Comparison of ENCODE assay signal across 23 cellular contexts in the genomic region with DNA sequence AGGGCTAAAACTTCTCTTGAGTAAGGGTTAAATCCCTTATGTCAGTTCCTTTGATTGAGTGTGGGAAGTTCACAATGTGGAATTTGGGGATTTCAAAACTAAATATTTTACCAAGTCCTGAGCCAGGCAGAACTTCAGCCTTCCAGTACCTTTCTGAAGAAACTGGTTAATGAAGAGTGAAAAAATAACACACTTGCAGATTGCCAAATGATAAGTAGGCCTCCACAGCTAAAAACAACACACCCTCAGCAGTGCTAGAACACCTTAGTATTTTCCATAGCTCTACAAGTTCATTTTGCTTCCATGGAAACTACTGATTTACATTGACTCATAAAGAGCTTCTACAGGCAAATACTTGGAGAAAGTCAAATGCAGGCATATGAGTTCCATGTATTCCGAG.
DNase-seq lines count a peak whose midpoint lies in the region; ATAC-seq and TF ChIP-seq lines count a peak whose summit lies in the region.
"Had no signal": no experiment of that assay in that cellular context is flagged by ENCODE, and none has a peak within 500 bp of the region (broad histone marks: within the 10 kb centered on the region; RNA-seq: fewer than 3 reads in every experiment).

No MANE protein-coding gene starts in this region.

- intact Hi-C loops in lower lobe of right lung (cut with DNase I), result no loop called here
- intact Hi-C loops in thyroid gland (cut with DNase I), result no loop called here

- TF ChIP-seq CTCF in lower lobe of right lung (IDR thresholded peaks at IDR 0.05) (no peak), thyroid gland (IDR thresholded peaks at IDR 0.05) (no peak)

- TF ChIP-seq POLR2A in thyroid gland (IDR thresholded peaks at IDR 0.05), result no peak

- peak; percentile 62 to 85 for ATAC-seq in lower lobe of right lung
- ATAC-seq in HG03025 (IDR thresholded peaks at IDR 0.05; ENCODE audit: low FRiP score, unreplicated experiment), result no peak

- no peak overlapping the region for H3K4me3 ChIP-seq in lower lobe of right lung
- H3K4me3 ChIP-seq in thyroid gland (replicated peaks in 1 of 3), result no peak overlapping the region
- no peak overlapping the region for H3K4me3 ChIP-seq in CD8-positive, alpha-beta memory T cell (ENCODE audit: low read length)
- H3K4me3 ChIP-seq: BLaER1 treated with 17β-estradiol and CSF1 and Interleukin-3, amounts not matched to agents 10 nM and 100 nM had no signal

- POLR2A ChIA-PET in CD8-positive, alpha-beta memory T cell (lab: Charles Lee), result no interaction called here

- CTCF ChIA-PET in CD8-positive, alpha-beta memory T cell (lab: Charles Lee), result no interaction called here

- H3K36me3 Mint-ChIP-seq in CD8-positive, alpha-beta memory T cell, result no peaks in the 10 kb centered on the region

- no peaks in the 10 kb centered on the region for H3K4me1 Mint-ChIP-seq in CD8-positive, alpha-beta memory T cell

- H3K36me3 ChIP-seq in lower lobe of right lung, result no peaks in the 10 kb centered on the region
- no peaks in the 10 kb centered on the region for H3K36me3 ChIP-seq in thyroid gland
- H3K36me3 ChIP-seq in CD8-positive, alpha-beta memory T cell (ENCODE audit: insufficient read depth, low read length), result no peaks in the 10 kb centered on the region
- H3K36me3 ChIP-seq: BLaER1 treated with 17β-estradiol and CSF1 and Interleukin-3, amounts not matched to agents 10 nM and 100 nM had no signal

- 42 to 43% methylated on average over 1 of the region's 1 CpG for WGBS in thyroid gland, 2 donors

- in situ Hi-C loops in Caki2 (cut with HindIII; ENCODE audit: low pct_unique_long_range_greater_than_20kb, low sequenced_read_pairs), result no loop called here

- no peak overlapping the region for H3K4me3 Mint-ChIP-seq in CD8-positive, alpha-beta memory T cell
- H3K4me3 Mint-ChIP-seq: CD4-positive, alpha-beta T cell had no signal

- peaks cover 0 to 5% (median 0%) of the 10 kb centered on the region in 5 donors for H3K9me3 Mint-ChIP-seq in CD8-positive, alpha-beta memory T cell
- H3K9me3 Mint-ChIP-seq: CD4-positive, alpha-beta T cell had no signal

- peaks cover 0 to 8% of the 10 kb centered on the region in 2 donors for H3K27me3 Mint-ChIP-seq in CD8-positive, alpha-beta memory T cell
- H3K27me3 Mint-ChIP-seq: CD4-positive, alpha-beta T cell had no signal

- H3K4me1 ChIP-seq in lower lobe of right lung (no peaks in the 10 kb centered on the region), thyroid gland (no peaks in the 10 kb centered on the region)
- no peaks in the 10 kb centered on the region for H3K4me1 ChIP-seq in CD8-positive, alpha-beta memory T cell (ENCODE audit: insufficient read depth, low read length)
- H3K4me1 ChIP-seq: BLaER1 treated with 17β-estradiol and CSF1 and Interleukin-3, amounts not matched to agents 10 nM and 100 nM had no signal

- H3K27ac ChIP-seq in lower lobe of right lung, result no peak overlapping the region
- H3K27ac ChIP-seq in thyroid gland, result peak overlapping the region in 1 of 3 donors; percentile 55
- H3K27ac ChIP-seq in CD8-positive, alpha-beta memory T cell (ENCODE audit: low read depth, low read length), result no peak overlapping the region
- H3K27ac ChIP-seq: BLaER1 treated with 17β-estradiol and CSF1 and Interleukin-3, amounts not matched to agents 10 nM and 100 nM; RWPE1 had no signal

- H3K27me3 ChIP-seq in lower lobe of right lung (ENCODE audit: low read depth) (no peaks in the 10 kb centered on the region), thyroid gland (no peaks in the 10 kb centered on the region)
- H3K27me3 ChIP-seq in CD8-positive, alpha-beta memory T cell (ENCODE audit: insufficient read depth, low read length, poor library complexity, severe bottlenecking), result no peaks in the 10 kb centered on the region
- H3K27me3 ChIP-seq: BLaER1 treated with 17β-estradiol and CSF1 and Interleukin-3, amounts not matched to agents 10 nM and 100 nM had no signal

- H3K9me3 ChIP-seq in lower lobe of right lung (no peaks in the 10 kb centered on the region), thyroid gland (no peaks in the 10 kb centered on the region)
- no peaks in the 10 kb centered on the region for H3K9me3 ChIP-seq in CD8-positive, alpha-beta memory T cell (ENCODE audit: low read length)

- peak; percentile 70 for DNase-seq in Caki2 (ENCODE audit: low read depth)
- peak; percentile 52 for DNase-seq in astrocyte of the hippocampus (ENCODE audit: low read depth, low spot score)
- no peak for DNase-seq in lower lobe of right lung
- peak; percentile 3 for DNase-seq in thyroid gland
- DNase-seq in CD8-positive, alpha-beta memory T cell, result no peak
- DNase-seq in DMS53 treated with DMSO at 0.1 percent for 48 hours (lab: John Stamatoyannopoulos, UW; ENCODE audit: unreplicated experiment), result no peak
- DNase-seq: AML-193; CD4-positive, alpha-beta T cell; COR-L47; DMS79 treated with DMSO at 0.1 percent for 48 hours; GF-D8; NCI-H1092; NCI-H1417 treated with DMSO at 0.1 percent for 48 hours; NCI-H1694 treated with DMSO at 0.1 percent for 48 hours; NCI-H2081; NCI-H2171; NCI-H226; NCI-H510A; NCI-H69; SHP77 treated with DMSO at 0.1 percent for 48 hours had no signal

- no peak overlapping the region for H3K27ac Mint-ChIP-seq in CD8-positive, alpha-beta memory T cell
- H3K27ac Mint-ChIP-seq: CD4-positive, alpha-beta T cell had no signal

Comparison
In these comparisons a context has a peak if more than half of its experiments do, and no peak if none do; other contexts are left out.
1. DNase-seq: peak in Caki2 (single experiment), astrocyte of the hippocampus (single experiment) and thyroid gland (2 of 2); none in lower lobe of right lung (single experiment), CD8-positive, alpha-beta memory T cell (0 of 5) and DMS53 treated with DMSO at 0.1 percent for 48 hours (single experiment).